1 cellular context compared by ENCODE assay signal in the genomic region with DNA sequence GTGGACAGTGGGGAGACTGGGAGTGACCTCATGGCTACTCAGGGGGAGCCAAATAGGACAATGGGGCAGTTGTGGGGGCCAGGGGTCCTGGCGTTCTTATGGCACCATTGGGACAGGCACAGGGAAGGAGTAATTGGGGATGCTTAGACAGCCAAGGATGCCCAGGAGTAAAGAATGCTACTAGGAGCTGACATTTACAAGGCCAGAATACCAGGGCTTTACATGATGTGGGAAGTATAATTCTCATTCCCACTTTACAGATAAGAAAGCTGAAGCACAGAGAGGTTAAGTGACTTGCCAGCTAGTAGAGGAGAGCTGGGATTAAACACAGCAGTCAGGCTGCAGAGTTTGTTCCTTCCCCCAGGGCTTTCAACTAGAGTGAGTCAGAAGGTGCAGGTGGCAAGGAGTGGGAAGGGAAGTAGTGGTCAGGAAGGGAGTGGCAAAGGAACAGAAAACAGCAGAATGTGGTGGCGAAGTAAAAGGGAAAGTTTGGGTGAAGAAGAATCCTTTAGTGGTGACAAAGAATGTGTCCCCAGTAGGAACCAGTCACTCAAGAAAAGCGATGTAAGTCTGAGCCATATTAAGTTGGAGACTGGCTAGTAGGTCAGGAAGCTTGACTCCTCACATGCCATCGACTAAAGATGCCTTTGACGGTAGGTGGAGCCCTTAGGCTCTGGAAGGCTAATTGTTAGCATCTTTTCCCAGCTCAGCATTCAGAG.
TF ChIP-seq lines count a peak whose summit lies in the region.

No MANE protein-coding gene starts in this region.

TF ChIP-seq in HEK293, 187 proteins besides CTCF, POLR2A, EP300 and RAD21 (continued from another document):
- TF ChIP-seq, protein P1, sequence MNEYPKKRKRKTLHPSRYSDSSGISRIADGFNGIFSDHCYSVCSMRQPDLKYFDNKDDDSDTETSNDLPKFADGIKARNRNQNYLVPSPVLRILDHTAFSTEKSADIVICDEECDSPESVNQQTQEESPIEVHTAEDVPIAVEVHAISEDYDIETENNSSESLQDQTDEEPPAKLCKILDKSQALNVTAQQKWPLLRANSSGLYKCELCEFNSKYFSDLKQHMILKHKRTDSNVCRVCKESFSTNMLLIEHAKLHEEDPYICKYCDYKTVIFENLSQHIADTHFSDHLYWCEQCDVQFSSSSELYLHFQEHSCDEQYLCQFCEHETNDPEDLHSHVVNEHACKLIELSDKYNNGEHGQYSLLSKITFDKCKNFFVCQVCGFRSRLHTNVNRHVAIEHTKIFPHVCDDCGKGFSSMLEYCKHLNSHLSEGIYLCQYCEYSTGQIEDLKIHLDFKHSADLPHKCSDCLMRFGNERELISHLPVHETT (tag by site-specific recombination; IDR thresholded peaks at IDR 0.05) = no peak
